Comparison of ENCODE assay signal across 7 cellular contexts in the genomic region with DNA sequence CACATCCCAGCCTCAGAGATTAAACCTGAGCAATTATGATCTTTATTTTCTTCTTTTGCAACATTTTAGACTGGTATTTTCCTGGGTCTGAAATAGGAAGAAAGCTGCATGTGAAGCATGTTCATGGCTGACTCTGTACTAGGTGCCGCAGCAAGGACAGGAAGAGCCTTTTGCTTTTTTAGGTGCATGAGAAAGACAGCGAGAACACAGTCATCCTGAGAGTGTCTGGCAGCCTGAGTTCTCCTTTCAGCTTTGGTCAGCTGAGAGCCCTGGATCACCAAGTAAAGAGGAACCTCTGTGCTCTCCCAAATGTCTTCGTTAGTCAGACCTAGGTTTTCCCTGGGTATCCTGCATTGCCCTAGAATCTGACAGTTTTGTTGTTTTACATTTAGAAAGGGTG. TPM values are rescaled to one million over a fixed set of nuclear protein-coding genes. Genes with fewer than 3 reads are reported as not detected.
DNase-seq lines count a peak whose midpoint lies in the region; ATAC-seq and TF ChIP-seq lines count a peak whose summit lies in the region.

No MANE protein-coding gene starts in this region.

- H3K27ac ChIP-seq in layer of hippocampus (ENCODE audit: low read depth, low read length) = peak overlapping the region; percentile 23

- POLR2A ChIA-PET in WTC11 (lab: Charles Lee) = no interaction called here

- H3K27ac Mint-ChIP-seq in WTC11 (no peak overlapping the region), osteocyte (ENCODE audit: unreplicated experiment) (no peak overlapping the region)

- CTCF ChIA-PET in WTC11 (lab: Charles Lee) = interaction anchor here (1.5 to 4.3 kb wide), 3 partner anchors 55 to 96 kb away, joined by 6 to 71 read pairs (median 18); partner anchors contain the start of gene TLR3

- H3K36me3 Mint-ChIP-seq in WTC11 (no peaks in the 10 kb centered on the region), osteocyte (ENCODE audit: unreplicated experiment) (no peaks in the 10 kb centered on the region)

- H3K27me3 ChIP-seq in layer of hippocampus (ENCODE audit: control insufficient read depth, insufficient read depth, low read length) = no peaks in the 10 kb centered on the region

- H3K27me3 Mint-ChIP-seq in WTC11 (ENCODE audit: low read depth) (no peaks in the 10 kb centered on the region), osteocyte (ENCODE audit: unreplicated experiment) (peaks cover 5% of the 10 kb centered on the region)

- H3K9me3 Mint-ChIP-seq in WTC11 = no peaks in the 10 kb centered on the region
- H3K9me3 Mint-ChIP-seq in osteocyte (ENCODE audit: unreplicated experiment) = no peaks in the 10 kb centered on the region

- DNase-seq in WTC11 (ENCODE audit: low spot score) (no peak), osteocyte (ENCODE audit: extremely low spot score, unreplicated experiment) (no peak), NCI-H524 treated with DMSO at 0.1 percent for 48 hours (lab: John Stamatoyannopoulos, UW) (no peak)

- H3K4me1 Mint-ChIP-seq in WTC11 (peaks cover 34% of the 10 kb centered on the region), osteocyte (ENCODE audit: unreplicated experiment) (peaks cover 10% of the 10 kb centered on the region)

- H3K4me3 Mint-ChIP-seq in WTC11 (no peak overlapping the region), osteocyte (ENCODE audit: unreplicated experiment) (no peak overlapping the region)

- ATAC-seq in GM18873 (IDR thresholded peaks at IDR 0.05; ENCODE audit: low FRiP score, unreplicated experiment) (peak; percentile 99), GM21528 (IDR thresholded peaks at IDR 0.05; ENCODE audit: low FRiP score, unreplicated experiment) (peak; percentile 99), HG03354 (IDR thresholded peaks at IDR 0.05; ENCODE audit: poor library complexity, severe bottlenecking, unreplicated experiment) (peak; percentile 98), WTC11 (no peak)

- TF ChIP-seq CTCF in WTC11 (IDR thresholded peaks at IDR 0.05) (no peak), osteocyte (IDR thresholded peaks at IDR 0.05) (no peak)

TF ChIP-seq in WTC11, 78 proteins besides CTCF, POLR2A, EP300 and RAD21:
- no peak for TF ChIP-seq ZNF423 (CRISPR knock-in tag; IDR thresholded peaks at IDR 0.05)
- TF ChIP-seq, protein P1, sequence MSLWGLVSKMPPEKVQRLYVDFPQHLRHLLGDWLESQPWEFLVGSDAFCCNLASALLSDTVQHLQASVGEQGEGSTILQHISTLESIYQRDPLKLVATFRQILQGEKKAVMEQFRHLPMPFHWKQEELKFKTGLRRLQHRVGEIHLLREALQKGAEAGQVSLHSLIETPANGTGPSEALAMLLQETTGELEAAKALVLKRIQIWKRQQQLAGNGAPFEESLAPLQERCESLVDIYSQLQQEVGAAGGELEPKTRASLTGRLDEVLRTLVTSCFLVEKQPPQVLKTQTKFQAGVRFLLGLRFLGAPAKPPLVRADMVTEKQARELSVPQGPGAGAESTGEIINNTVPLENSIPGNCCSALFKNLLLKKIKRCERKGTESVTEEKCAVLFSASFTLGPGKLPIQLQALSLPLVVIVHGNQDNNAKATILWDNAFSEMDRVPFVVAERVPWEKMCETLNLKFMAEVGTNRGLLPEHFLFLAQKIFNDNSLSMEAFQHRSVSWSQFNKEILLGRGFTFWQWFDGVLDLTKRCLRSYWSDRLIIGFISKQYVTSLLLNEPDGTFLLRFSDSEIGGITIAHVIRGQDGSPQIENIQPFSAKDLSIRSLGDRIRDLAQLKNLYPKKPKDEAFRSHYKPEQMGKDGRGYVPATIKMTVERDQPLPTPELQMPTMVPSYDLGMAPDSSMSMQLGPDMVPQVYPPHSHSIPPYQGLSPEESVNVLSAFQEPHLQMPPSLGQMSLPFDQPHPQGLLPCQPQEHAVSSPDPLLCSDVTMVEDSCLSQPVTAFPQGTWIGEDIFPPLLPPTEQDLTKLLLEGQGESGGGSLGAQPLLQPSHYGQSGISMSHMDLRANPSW (CRISPR knock-in tag; conservative IDR thresholded peaks at IDR 0.05; ENCODE audit: low read depth) = no peak
- TF ChIP-seq, protein P2, sequence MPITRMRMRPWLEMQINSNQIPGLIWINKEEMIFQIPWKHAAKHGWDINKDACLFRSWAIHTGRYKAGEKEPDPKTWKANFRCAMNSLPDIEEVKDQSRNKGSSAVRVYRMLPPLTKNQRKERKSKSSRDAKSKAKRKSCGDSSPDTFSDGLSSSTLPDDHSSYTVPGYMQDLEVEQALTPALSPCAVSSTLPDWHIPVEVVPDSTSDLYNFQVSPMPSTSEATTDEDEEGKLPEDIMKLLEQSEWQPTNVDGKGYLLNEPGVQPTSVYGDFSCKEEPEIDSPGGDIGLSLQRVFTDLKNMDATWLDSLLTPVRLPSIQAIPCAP (CRISPR knock-in tag; IDR thresholded peaks at IDR 0.05) = no peak
- TF ChIP-seq MAX (CRISPR knock-in tag; IDR thresholded peaks at IDR 0.05) = no peak
- TF ChIP-seq KAT7 (CRISPR knock-in tag; IDR thresholded peaks at IDR 0.05; ENCODE audit: borderline replicate concordance) = no peak
- TF ChIP-seq USF1 (CRISPR knock-in tag; IDR thresholded peaks at IDR 0.05) = no peak
- no peak for TF ChIP-seq ZNF416 (CRISPR knock-in tag; IDR thresholded peaks at IDR 0.05)
- no peak for TF ChIP-seq FOXP4 (CRISPR knock-in tag; IDR thresholded peaks at IDR 0.05)
- no peak for TF ChIP-seq CREB1 (CRISPR knock-in tag; IDR thresholded peaks at IDR 0.05)
- no peak for TF ChIP-seq ATF2 (CRISPR knock-in tag; IDR thresholded peaks at IDR 0.05; ENCODE audit: borderline replicate concordance, low read depth)
- TF ChIP-seq TEAD4 (CRISPR knock-in tag; IDR thresholded peaks at IDR 0.05) = no peak
- TF ChIP-seq ZNF138 (CRISPR knock-in tag; conservative IDR thresholded peaks at IDR 0.05) = no peak
- TF ChIP-seq GRHL2 (CRISPR knock-in tag; IDR thresholded peaks at IDR 0.05; ENCODE audit: insufficient replicate concordance, severe bottlenecking) = no peak
- TF ChIP-seq EMX1 (CRISPR knock-in tag; IDR thresholded peaks at IDR 0.05) = no peak
- no peak for TF ChIP-seq SMAD4 (CRISPR knock-in tag; IDR thresholded peaks at IDR 0.05)

RNA-seq across cellular contexts. Expression of gene FAM149A, which starts 29.8 kb away (rescaled TPM):
- total RNA-seq in WTC11 (2021) = 11.3 to 14.6 TPM (median 12.0 TPM) in 3 replicates
- total RNA-seq in osteocyte = 2.0 and 2.3 TPM in 2 replicates

RNA-seq across cellular contexts. Expression of gene CYP4V2, which starts 57.1 kb away (rescaled TPM):
- total RNA-seq in WTC11 (2021) (2.0 to 3.1 TPM (median 2.2 TPM) in 3 replicates), osteocyte (14.1 and 14.4 TPM in 2 replicates)
